ENCODE assay signal across 12 cellular contexts in genomic region chr7:31882187-31882586, GRCh38.
A peak's percentile ranks its signal among the peaks of the same experiment; 100 is the strongest.
DNase-seq lines count a peak whose midpoint lies in the region; ATAC-seq, FAIRE-seq and TF ChIP-seq lines count a peak whose summit lies in the region.
"Had no signal": no experiment of that assay in that cellular context is flagged by ENCODE, and none has a peak within 500 bp of the region (broad histone marks: within the 10 kb centered on the region; RNA-seq: fewer than 3 reads in every experiment).

No MANE protein-coding gene starts in this region.

- no peak for FAIRE-seq in small intestine (lab: Jason Lieb, UNC)

- intact Hi-C loops in aorta (cut with DNase I): loop anchor here in 1 of 2 donors (5.0 to 10.0 kb wide), 2 partner anchors 193 to 280 kb away; partner anchors contain the start of gene PDE1C

- H3K36me3 Mint-ChIP-seq in chondrocyte (ENCODE audit: low read depth): peaks cover 6% of the 10 kb centered on the region
- H3K36me3 Mint-ChIP-seq: activated naive CD8-positive, alpha-beta T cell treated with anti-CD3 and anti-CD28 coated beads for 36 hours had no signal

- peaks cover 59% of the 10 kb centered on the region for H3K4me1 Mint-ChIP-seq in chondrocyte (ENCODE audit: low read depth)
- H3K4me1 Mint-ChIP-seq: activated CD4-positive, alpha-beta T cell treated with anti-CD3 and anti-CD28 coated beads, Interleukin-2, amount 10 ng/mL, durations not matched to agents 7 days and 5 days; activated naive CD8-positive, alpha-beta T cell treated with anti-CD3 and anti-CD28 coated beads for 36 hours had no signal

- H3K4me3 Mint-ChIP-seq in chondrocyte (ENCODE audit: unreplicated experiment): peak overlapping the region; percentile 5
- H3K4me3 Mint-ChIP-seq: activated CD4-positive, alpha-beta T cell treated with anti-CD3 and anti-CD28 coated beads, Interleukin-2, amount 10 ng/mL, durations not matched to agents 7 days and 5 days; activated naive CD8-positive, alpha-beta T cell treated with anti-CD3 and anti-CD28 coated beads for 36 hours had no signal

- H3K27me3 ChIP-seq in aorta (ENCODE audit: control insufficient read depth in 1 of 2, insufficient read depth in 2 of 2, low read length in 1 of 2) (no peaks in the 10 kb centered on the region), small intestine (ENCODE audit: control insufficient read depth in 2 of 2, insufficient read depth in 2 of 2, low read length in 2 of 2) (no peaks in the 10 kb centered on the region), Karpas-422 (ENCODE audit: low read length) (no peaks in the 10 kb centered on the region)

- no peaks in the 10 kb centered on the region for H3K79me2 ChIP-seq in Karpas-422 (ENCODE audit: low read length)

- peak; percentile 52 for ATAC-seq in aorta (ENCODE audit: low FRiP score)

- H3K36me3 ChIP-seq in aorta (ENCODE audit: control insufficient read depth in 1 of 2, insufficient read depth in 2 of 2, low read length in 1 of 2) (no peaks in the 10 kb centered on the region), small intestine (ENCODE audit: control insufficient read depth in 2 of 2, insufficient read depth in 2 of 2, low read length in 2 of 2) (no peaks in the 10 kb centered on the region), Karpas-422 (ENCODE audit: insufficient read depth, low read length) (no peaks in the 10 kb centered on the region)

- H3K27ac Mint-ChIP-seq in chondrocyte (ENCODE audit: unreplicated experiment): peak overlapping the region; percentile 76
- H3K27ac Mint-ChIP-seq: activated CD4-positive, alpha-beta T cell treated with anti-CD3 and anti-CD28 coated beads, Interleukin-2, amount 10 ng/mL, durations not matched to agents 7 days and 5 days; activated naive CD8-positive, alpha-beta T cell treated with anti-CD3 and anti-CD28 coated beads for 36 hours; progenitor cell of endocrine pancreas had no signal

- peaks cover 15% of the 10 kb centered on the region for H3K9me3 Mint-ChIP-seq in chondrocyte (ENCODE audit: low read depth)

- H3K4me1 ChIP-seq in aorta (ENCODE audit: control insufficient read depth in 1 of 2, insufficient read depth in 2 of 2, low read length in 2 of 2): no peaks in the 10 kb centered on the region
- H3K4me1 ChIP-seq in small intestine (ENCODE audit: control insufficient read depth in 2 of 2, insufficient read depth in 1 of 2, low read depth in 1 of 2, low read length in 1 of 2): peaks cover 0 to 3% of the 10 kb centered on the region in 2 donors
- no peaks in the 10 kb centered on the region for H3K4me1 ChIP-seq in Karpas-422 (ENCODE audit: low read length)

- no peaks in the 10 kb centered on the region for H3K27me3 Mint-ChIP-seq in chondrocyte (ENCODE audit: low read depth)
- H3K27me3 Mint-ChIP-seq: activated CD4-positive, alpha-beta T cell treated with anti-CD3 and anti-CD28 coated beads, Interleukin-2, amount 10 ng/mL, durations not matched to agents 7 days and 5 days; activated naive CD8-positive, alpha-beta T cell treated with anti-CD3 and anti-CD28 coated beads for 36 hours had no signal

- no peaks in the 10 kb centered on the region for H4K20me1 ChIP-seq in Karpas-422 (ENCODE audit: insufficient read depth, low read depth, low read length)

- H3K9ac ChIP-seq in Karpas-422 (ENCODE audit: low read length): no peak overlapping the region

- DNase-seq in DMS53 (lab: John Stamatoyannopoulos, UW): peak; percentile 22
- DNase-seq in DMS53 treated with DMSO at 0.1 percent for 48 hours (lab: John Stamatoyannopoulos, UW; ENCODE audit: unreplicated experiment): no peak
- no peak for DNase-seq in chondrocyte (ENCODE audit: low spot score)
- DNase-seq in iPS-NIHi11 (ENCODE audit: low spot score): peak; percentile 19
- DNase-seq in aorta: peak; percentile 50 to 74
- DNase-seq in NCI-H524 (lab: John Stamatoyannopoulos, UW): no peak
- no peak for DNase-seq in small intestine
- no peak for DNase-seq in Karpas-422
- DNase-seq: activated CD4-positive, alpha-beta T cell treated with anti-CD3 and anti-CD28 coated beads, Interleukin-2, amount 10 ng/mL, durations not matched to agents 7 days and 5 days; activated naive CD8-positive, alpha-beta T cell treated with anti-CD3 and anti-CD28 coated beads for 36 hours had no signal

- no peak overlapping the region for H3K27ac ChIP-seq in aorta (ENCODE audit: low read depth in 1 of 2, low read length in 2 of 2)
- peak overlapping the region in 1 of 2 donors; percentile 45 for H3K27ac ChIP-seq in small intestine (ENCODE audit: low read depth in 1 of 2, low read length in 1 of 2)
- no peak overlapping the region for H3K27ac ChIP-seq in Karpas-422 (ENCODE audit: low read length)
- H3K27ac ChIP-seq: 22Rv1 had no signal

- no peak overlapping the region for H3K4me3 ChIP-seq in aorta (ENCODE audit: low read length in 2 of 2)
- no peak overlapping the region for H3K4me3 ChIP-seq in small intestine (ENCODE audit: low read depth in 1 of 2, low read length in 2 of 2)
- no peak overlapping the region for H3K4me3 ChIP-seq in Karpas-422 (ENCODE audit: low read length)

- WGBS in aorta, 2 donors: 29 to 34% methylated on average over 4 of the region's 4 CpGs
- 47 to 68% (median 62%) methylated on average over 4 of the region's 4 CpGs for WGBS in small intestine, 3 donors

- H3K9me3 ChIP-seq in aorta (ENCODE audit: control insufficient read depth, low read length) (no peaks in the 10 kb centered on the region), small intestine (ENCODE audit: control insufficient read depth, low read depth) (no peaks in the 10 kb centered on the region), Karpas-422 (ENCODE audit: low read length) (0 out of 2 replicates have a peak, but pooled peaks cover 3% of the 10 kb centered on the region)

- no peak overlapping the region for H3K4me2 ChIP-seq in Karpas-422 (ENCODE audit: low read depth, low read length, poor library complexity, severe bottlenecking)

- H2AFZ ChIP-seq in Karpas-422 (ENCODE audit: low read length): no peak overlapping the region

- no peaks in the 10 kb centered on the region for H3K9me2 ChIP-seq in Karpas-422 (replicated peaks; ENCODE audit: insufficient read depth, low read length)

- TF ChIP-seq CTCF in chondrocyte (IDR thresholded peaks at IDR 0.05): peak; percentile 42

Comparison
In these comparisons a context has a peak if more than half of its experiments do, and no peak if none do; other contexts are left out.
1. DNase-seq: peak in DMS53 (single experiment), iPS-NIHi11 (single experiment) and aorta (2 of 2); none in DMS53 treated with DMSO at 0.1 percent for 48 hours (single experiment), chondrocyte (single experiment), NCI-H524 (0 of 2), small intestine (single experiment) and Karpas-422 (single experiment).